In the genomic region with DNA sequence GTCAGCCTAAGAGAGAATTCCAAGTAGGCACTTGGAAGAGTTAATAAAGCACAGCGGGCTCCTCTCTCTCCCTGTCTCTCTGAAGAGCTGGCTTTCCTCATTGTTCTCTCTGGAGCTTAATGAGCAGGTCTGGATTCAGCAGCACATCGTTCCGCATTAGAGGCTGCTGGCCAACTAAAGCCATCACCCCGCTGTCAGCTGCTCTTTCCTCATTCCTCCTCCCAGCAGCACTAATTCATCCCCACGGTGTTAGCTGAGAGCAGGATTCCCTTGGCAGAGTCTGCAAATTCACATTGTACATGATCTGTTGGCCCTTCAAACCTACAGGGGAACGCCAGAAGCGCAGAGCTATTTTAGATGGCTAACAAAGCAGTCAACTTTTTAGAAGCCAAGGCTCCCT, we compare ENCODE assay signal across 11 cellular contexts. TPM values are rescaled to one million over a fixed set of nuclear protein-coding genes. Genes with fewer than 3 reads are reported as not detected.
DNase-seq lines count a peak whose midpoint lies in the region; ATAC-seq and TF ChIP-seq lines count a peak whose summit lies in the region.
"Had no signal": no experiment of that assay in that cellular context is flagged by ENCODE, and none has a peak within 500 bp of the region (broad histone marks: within the 10 kb centered on the region; RNA-seq: fewer than 3 reads in every experiment).

No MANE protein-coding gene starts in this region.

- in situ Hi-C loops in HAP-1 (cut with MboI; ENCODE audit: low sequenced_read_pairs) = no loop called here
- in situ Hi-C loops in astrocyte of the spinal cord (cut with HindIII; ENCODE audit: low sequenced_read_pairs) = no loop called here

- no peak overlapping the region for H3K4me3 Mint-ChIP-seq in activated CD4-positive, alpha-beta memory T cell treated with anti-CD3 and anti-CD28 coated beads for 36 hours
- H3K4me3 Mint-ChIP-seq: dendritic cell treated with granulocyte-macrophage colony-stimulating factor and Interleukin-4, amounts not matched to agents 40 ng/mL and 50 ng/mL, for 4 days had no signal

- H3K9me3 Mint-ChIP-seq in activated CD4-positive, alpha-beta memory T cell treated with anti-CD3 and anti-CD28 coated beads for 36 hours = no peaks in the 10 kb centered on the region
- H3K9me3 Mint-ChIP-seq: dendritic cell treated with granulocyte-macrophage colony-stimulating factor and Interleukin-4, amounts not matched to agents 40 ng/mL and 50 ng/mL, for 4 days had no signal

- H3K4me1 ChIP-seq in HAP-1 = peaks cover 24% of the 10 kb centered on the region

- H3K4me1 Mint-ChIP-seq in activated CD4-positive, alpha-beta memory T cell treated with anti-CD3 and anti-CD28 coated beads for 36 hours (ENCODE audit: low read depth) = no peaks in the 10 kb centered on the region

- POLR2A ChIA-PET in activated CD4-positive, alpha-beta memory T cell treated with anti-CD3 and anti-CD28 coated beads for 36 hours (lab: Charles Lee) = interaction anchor here (0.7 kb wide), 2 partner anchors 8 to 62 kb away, joined by 4 to 6 read pairs; no protein-coding TSS in a partner anchor

- TF ChIP-seq CTCF in astrocyte of the spinal cord (IDR thresholded peaks at IDR 0.05; ENCODE audit: low read depth, low read length) = no peak

- ATAC-seq in HG02623 (IDR thresholded peaks at IDR 0.05; ENCODE audit: unreplicated experiment) (no peak), HG02759 (IDR thresholded peaks at IDR 0.05; ENCODE audit: unreplicated experiment) (no peak)

- H3K27ac Mint-ChIP-seq in activated CD4-positive, alpha-beta memory T cell treated with anti-CD3 and anti-CD28 coated beads for 36 hours = no peak overlapping the region
- H3K27ac Mint-ChIP-seq: dendritic cell treated with granulocyte-macrophage colony-stimulating factor and Interleukin-4, amounts not matched to agents 40 ng/mL and 50 ng/mL, for 4 days had no signal

- H3K4me3 ChIP-seq in HAP-1 = no peak overlapping the region
- H3K4me3 ChIP-seq in astrocyte of the spinal cord (ENCODE audit: low read depth, low read length) = no peak overlapping the region

- H3K9me3 ChIP-seq in HAP-1 = no peaks in the 10 kb centered on the region

- CTCF ChIA-PET in activated CD4-positive, alpha-beta memory T cell treated with anti-CD3 and anti-CD28 coated beads for 36 hours (lab: Charles Lee) = interaction anchor here (0.5 to 1.1 kb wide), 2 partner anchors 256 to 1752 kb away, joined by 3 to 4 read pairs; no protein-coding TSS in a partner anchor

- no peaks in the 10 kb centered on the region for H3K27me3 ChIP-seq in HAP-1 (ENCODE audit: low read depth)

- intact Hi-C loops in activated CD4-positive, alpha-beta memory T cell treated with anti-CD3 and anti-CD28 coated beads for 36 hours (cut with micrococcal nuclease) = no loop called here

- no peaks in the 10 kb centered on the region; the same call in 1 of the 2 replicates for H3K36me3 ChIP-seq in HAP-1 (replicated peaks)

- H3K27me3 Mint-ChIP-seq in activated CD4-positive, alpha-beta memory T cell treated with anti-CD3 and anti-CD28 coated beads for 36 hours = no peaks in the 10 kb centered on the region
- H3K27me3 Mint-ChIP-seq: dendritic cell treated with granulocyte-macrophage colony-stimulating factor and Interleukin-4, amounts not matched to agents 40 ng/mL and 50 ng/mL, for 4 days had no signal

- DNase-seq in HAP-1 (ENCODE audit: low spot score in 2 of 2) (peak; percentile 63 to 73), astrocyte of the spinal cord (ENCODE audit: low read depth, low spot score) (peak; percentile 43), hypothalamus (lab: John Stamatoyannopoulos, UW) (peak in 43 of 51 donors; percentile 3 to 87 (median 62)), renal cortical epithelial cell (ENCODE audit: low read depth) (peak; percentile 56), amniotic stem cell (lab: John Stamatoyannopoulos, UW) (no peak)
- DNase-seq in activated CD4-positive, alpha-beta memory T cell treated with anti-CD3 and anti-CD28 coated beads for 36 hours = no peak
- DNase-seq: activated CD4-positive, alpha-beta T cell treated with anti-CD3 and anti-CD28 coated beads, Interleukin-2, amount 50 U/mL, for 4 hours; DMS79 treated with DMSO at 0.1 percent for 48 hours had no signal

- peaks cover 42% of the 10 kb centered on the region for H3K36me3 Mint-ChIP-seq in activated CD4-positive, alpha-beta memory T cell treated with anti-CD3 and anti-CD28 coated beads for 36 hours

RNA-seq across cellular contexts. Expression of a gene that starts 44.2 kb away (rescaled TPM):
- total RNA-seq in renal cortical epithelial cell = 0.99 and 7.3 TPM in 2 replicates
- total RNA-seq in activated CD4-positive, alpha-beta memory T cell treated with anti-CD3 and anti-CD28 coated beads for 36 hours = 10 to 100 TPM; 37.4 to 37.8 TPM

Comparison
In these comparisons a context has a peak if more than half of its experiments do, and no peak if none do; other contexts are left out.
1. DNase-seq: peak in HAP-1 (2 of 2), astrocyte of the spinal cord (single experiment), hypothalamus (43 of 51) and renal cortical epithelial cell (single experiment); none in amniotic stem cell (single experiment) and activated CD4-positive, alpha-beta memory T cell treated with anti-CD3 and anti-CD28 coated beads for 36 hours (single experiment).